1 cellular context compared by ENCODE assay signal in the genomic region with DNA sequence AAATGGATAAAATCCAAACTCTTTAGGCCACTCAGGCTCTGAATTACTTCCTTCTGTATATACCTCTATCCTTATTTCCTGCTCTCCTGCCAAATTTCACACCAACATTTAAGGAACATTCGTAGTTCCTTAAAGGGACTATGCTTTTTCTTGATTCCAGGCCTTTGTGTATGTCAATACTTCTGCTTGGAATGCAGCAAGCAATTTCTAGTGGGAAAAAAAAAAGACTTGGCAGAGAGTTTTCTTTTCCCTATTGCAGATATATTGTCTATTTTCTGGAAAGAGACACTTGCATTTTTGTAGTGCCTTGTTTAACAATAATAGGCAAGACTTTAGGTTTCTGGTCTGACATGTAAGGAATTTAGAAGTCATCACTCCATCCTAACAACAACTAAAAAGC.
TF ChIP-seq lines count a peak whose summit lies in the region.

No MANE protein-coding gene starts in this region.

TF ChIP-seq in HepG2, 621 proteins besides CTCF, POLR2A, EP300 and RAD21:
- TF ChIP-seq, protein P1, sequence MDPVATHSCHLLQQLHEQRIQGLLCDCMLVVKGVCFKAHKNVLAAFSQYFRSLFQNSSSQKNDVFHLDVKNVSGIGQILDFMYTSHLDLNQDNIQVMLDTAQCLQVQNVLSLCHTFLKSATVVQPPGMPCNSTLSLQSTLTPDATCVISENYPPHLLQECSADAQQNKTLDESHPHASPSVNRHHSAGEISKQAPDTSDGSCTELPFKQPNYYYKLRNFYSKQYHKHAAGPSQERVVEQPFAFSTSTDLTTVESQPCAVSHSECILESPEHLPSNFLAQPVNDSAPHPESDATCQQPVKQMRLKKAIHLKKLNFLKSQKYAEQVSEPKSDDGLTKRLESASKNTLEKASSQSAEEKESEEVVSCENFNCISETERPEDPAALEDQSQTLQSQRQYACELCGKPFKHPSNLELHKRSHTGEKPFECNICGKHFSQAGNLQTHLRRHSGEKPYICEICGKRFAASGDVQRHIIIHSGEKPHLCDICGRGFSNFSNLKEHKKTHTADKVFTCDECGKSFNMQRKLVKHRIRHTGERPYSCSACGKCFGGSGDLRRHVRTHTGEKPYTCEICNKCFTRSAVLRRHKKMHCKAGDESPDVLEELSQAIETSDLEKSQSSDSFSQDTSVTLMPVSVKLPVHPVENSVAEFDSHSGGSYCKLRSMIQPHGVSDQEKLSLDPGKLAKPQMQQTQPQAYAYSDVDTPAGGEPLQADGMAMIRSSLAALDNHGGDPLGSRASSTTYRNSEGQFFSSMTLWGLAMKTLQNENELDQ (CRISPR knock-in tag; IDR thresholded peaks at IDR 0.05; ENCODE audit: borderline replicate concordance): no peak
- TF ChIP-seq TRIM24 (CRISPR knock-in tag; IDR thresholded peaks at IDR 0.05): no peak
- no peak for TF ChIP-seq SP5 (CRISPR knock-in tag; IDR thresholded peaks at IDR 0.05; ENCODE audit: borderline replicate concordance, low read depth)
- TF ChIP-seq, protein P2, sequence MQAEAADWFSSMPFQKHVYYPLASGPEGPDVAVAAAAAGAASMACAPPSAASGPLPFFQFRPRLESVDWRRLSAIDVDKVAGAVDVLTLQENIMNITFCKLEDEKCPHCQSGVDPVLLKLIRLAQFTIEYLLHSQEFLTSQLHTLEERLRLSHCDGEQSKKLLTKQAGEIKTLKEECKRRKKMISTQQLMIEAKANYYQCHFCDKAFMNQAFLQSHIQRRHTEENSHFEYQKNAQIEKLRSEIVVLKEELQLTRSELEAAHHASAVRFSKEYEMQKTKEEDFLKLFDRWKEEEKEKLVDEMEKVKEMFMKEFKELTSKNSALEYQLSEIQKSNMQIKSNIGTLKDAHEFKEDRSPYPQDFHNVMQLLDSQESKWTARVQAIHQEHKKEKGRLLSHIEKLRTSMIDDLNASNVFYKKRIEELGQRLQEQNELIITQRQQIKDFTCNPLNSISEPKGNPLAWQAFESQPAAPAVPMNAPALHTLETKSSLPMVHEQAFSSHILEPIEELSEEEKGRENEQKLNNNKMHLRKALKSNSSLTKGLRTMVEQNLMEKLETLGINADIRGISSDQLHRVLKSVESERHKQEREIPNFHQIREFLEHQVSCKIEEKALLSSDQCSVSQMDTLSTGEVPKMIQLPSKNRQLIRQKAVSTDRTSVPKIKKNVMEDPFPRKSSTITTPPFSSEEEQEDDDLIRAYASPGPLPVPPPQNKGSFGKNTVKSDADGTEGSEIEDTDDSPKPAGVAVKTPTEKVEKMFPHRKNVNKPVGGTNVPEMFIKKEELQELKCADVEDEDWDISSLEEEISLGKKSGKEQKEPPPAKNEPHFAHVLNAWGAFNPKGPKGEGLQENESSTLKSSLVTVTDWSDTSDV (CRISPR knock-in tag; IDR thresholded peaks at IDR 0.05): no peak
- TF ChIP-seq ZNF883 (CRISPR knock-in tag; IDR thresholded peaks at IDR 0.05; ENCODE audit: not compliant biosample characterization): no peak
- no peak for TF ChIP-seq NFATC3 (CRISPR knock-in tag; IDR thresholded peaks at IDR 0.05)
- TF ChIP-seq NRL (CRISPR knock-in tag; IDR thresholded peaks at IDR 0.05; ENCODE audit: borderline replicate concordance): no peak
- TF ChIP-seq, protein P3, sequence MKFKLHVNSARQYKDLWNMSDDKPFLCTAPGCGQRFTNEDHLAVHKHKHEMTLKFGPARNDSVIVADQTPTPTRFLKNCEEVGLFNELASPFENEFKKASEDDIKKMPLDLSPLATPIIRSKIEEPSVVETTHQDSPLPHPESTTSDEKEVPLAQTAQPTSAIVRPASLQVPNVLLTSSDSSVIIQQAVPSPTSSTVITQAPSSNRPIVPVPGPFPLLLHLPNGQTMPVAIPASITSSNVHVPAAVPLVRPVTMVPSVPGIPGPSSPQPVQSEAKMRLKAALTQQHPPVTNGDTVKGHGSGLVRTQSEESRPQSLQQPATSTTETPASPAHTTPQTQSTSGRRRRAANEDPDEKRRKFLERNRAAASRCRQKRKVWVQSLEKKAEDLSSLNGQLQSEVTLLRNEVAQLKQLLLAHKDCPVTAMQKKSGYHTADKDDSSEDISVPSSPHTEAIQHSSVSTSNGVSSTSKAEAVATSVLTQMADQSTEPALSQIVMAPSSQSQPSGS (CRISPR knock-in tag; IDR thresholded peaks at IDR 0.05): no peak
- no peak for TF ChIP-seq BRCA1 (CRISPR knock-in tag; IDR thresholded peaks at IDR 0.05)
- no peak for TF ChIP-seq IKZF1 (IDR thresholded peaks at IDR 0.05)
- no peak for TF ChIP-seq CREB1 (IDR thresholded peaks at IDR 0.05)
- TF ChIP-seq CREB1 (CRISPR knock-in tag; IDR thresholded peaks at IDR 0.05): no peak
- TF ChIP-seq SRSF4 (IDR thresholded peaks at IDR 0.05; ENCODE audit: low read depth, low read length, poor library complexity, severe bottlenecking): no peak
